24 cellular contexts compared by ENCODE assay signal in the genomic region with DNA sequence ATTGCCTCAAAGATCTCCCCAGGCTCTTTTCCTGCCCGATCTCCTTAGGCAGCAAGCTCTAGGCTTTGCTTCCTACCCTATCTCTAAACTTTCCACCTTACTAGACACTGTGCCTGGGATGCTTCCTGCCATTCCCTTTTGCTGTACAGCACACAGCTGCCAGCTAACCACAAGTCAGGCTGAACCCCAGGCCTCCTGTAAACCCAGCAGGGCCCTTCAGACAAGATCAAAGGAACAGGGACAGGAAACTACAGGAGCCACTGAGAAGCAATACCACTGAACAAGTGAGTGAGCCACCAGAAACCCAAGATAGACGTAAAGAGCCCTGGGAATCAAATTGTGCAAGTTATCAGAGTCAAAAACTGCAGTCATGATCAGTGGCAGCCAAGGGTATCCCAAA.
DNase-seq lines count a peak whose midpoint lies in the region; ATAC-seq and TF ChIP-seq lines count a peak whose summit lies in the region.
"Had no signal": no experiment of that assay in that cellular context is flagged by ENCODE, and none has a peak within 500 bp of the region (broad histone marks: within the 10 kb centered on the region; RNA-seq: fewer than 3 reads in every experiment).

No MANE protein-coding gene starts in this region.

- no peak overlapping the region for H2AFZ ChIP-seq in HCT116 (ENCODE audit: low read depth, low read length, poor library complexity, severe bottlenecking)
- H2AFZ ChIP-seq: GM23338 had no signal

- no peaks in the 10 kb centered on the region for H3K9me3 ChIP-seq in CD8-positive, alpha-beta memory T cell (ENCODE audit: low read length)
- H3K9me3 ChIP-seq in HCT116 (ENCODE audit: control insufficient read depth in 1 of 2, insufficient read depth in 1 of 2, low read depth in 1 of 2, low read length in 2 of 2) (no peaks in the 10 kb centered on the region), ovary (no peaks in the 10 kb centered on the region)
- H3K9me3 ChIP-seq: MG63, SK-N-SH had no signal

- BruUV-seq in HCT116 (replicated peaks; lab: Mats Ljungman, UMichigan): no TSS peak

- H3K27ac ChIP-seq in CD8-positive, alpha-beta memory T cell (ENCODE audit: low read depth, low read length): no peak overlapping the region
- H3K27ac ChIP-seq in HCT116 (ENCODE audit: low read depth, low read length) (no peak overlapping the region), ovary (no peak overlapping the region)

- H3K9me2 ChIP-seq in HCT116 (ENCODE audit: insufficient read depth): no peaks in the 10 kb centered on the region
- H3K9me2 ChIP-seq: SK-N-SH had no signal

- peak overlapping the region in 4 of 7 donors; percentile 7 to 70 (median 29) for H3K4me3 Mint-ChIP-seq in CD8-positive, alpha-beta memory T cell
- peak overlapping the region; percentile 5 for H3K4me3 Mint-ChIP-seq in T-helper 2 cell treated with Interferon-gamma antibody and Interleukin-4, amounts not matched to agents 5 μg/mL and 100 μg/mL, for 36 hours
- H3K4me3 Mint-ChIP-seq in nephron progenitor cell: no peak overlapping the region
- H3K4me3 Mint-ChIP-seq: CD14-positive monocyte, GM23338 had no signal

- no peak for TF ChIP-seq EP300 in ovary (IDR thresholded peaks at IDR 0.05)

- no peaks in the 10 kb centered on the region for H3K4me1 ChIP-seq in CD8-positive, alpha-beta memory T cell (ENCODE audit: insufficient read depth, low read length)
- no peaks in the 10 kb centered on the region for H3K4me1 ChIP-seq in HCT116 (ENCODE audit: control insufficient read depth in 1 of 2, insufficient read depth in 2 of 2, low read length in 2 of 2)
- no peaks in the 10 kb centered on the region for H3K4me1 ChIP-seq in ovary (ENCODE audit: insufficient read depth)

- CTCF ChIA-PET in CD8-positive, alpha-beta memory T cell (lab: Charles Lee): no interaction called here
- CTCF ChIA-PET in HCT116 (lab: Charles Lee): no interaction called here

- TF ChIP-seq RAD21 in HCT116 (IDR thresholded peaks at IDR 0.05; ENCODE audit: low read depth): no peak

- intact Hi-C loops in HCT116 (cut with micrococcal nuclease) (no loop called here), ovary (cut with DNase I) (no loop called here)

- WGBS in ovary, 3 donors: 77 to 82% (median 81%) methylated on average over 2 of the region's 2 CpGs

- no peak for ATAC-seq in HCT116
- no peak for ATAC-seq in HG02623 (IDR thresholded peaks at IDR 0.05; ENCODE audit: unreplicated experiment)
- ATAC-seq: GM12878, GM23338, PC-3 had no signal

- H3K36me3 ChIP-seq in CD8-positive, alpha-beta memory T cell (ENCODE audit: insufficient read depth, low read length): no peaks in the 10 kb centered on the region
- H3K36me3 ChIP-seq in HCT116 (ENCODE audit: control insufficient read depth in 1 of 2, insufficient read depth in 2 of 2, low read length in 2 of 2) (no peaks in the 10 kb centered on the region), ovary (no peaks in the 10 kb centered on the region)
- H3K36me3 ChIP-seq: MG63 had no signal

- H3K9ac ChIP-seq in HCT116 (ENCODE audit: low read length): no peak overlapping the region
- H3K9ac ChIP-seq: SK-N-SH had no signal

- H3K27me3 Mint-ChIP-seq in CD8-positive, alpha-beta memory T cell: peaks cover 4 to 31% of the 10 kb centered on the region in 2 donors
- H3K27me3 Mint-ChIP-seq in T-helper 2 cell treated with Interferon-gamma antibody and Interleukin-4, amounts not matched to agents 5 μg/mL and 100 μg/mL, for 36 hours (ENCODE audit: low read depth): peaks cover 26% of the 10 kb centered on the region
- peaks cover 3% of the 10 kb centered on the region for H3K27me3 Mint-ChIP-seq in nephron progenitor cell (ENCODE audit: low read depth, poor library complexity)

- H3K36me3 Mint-ChIP-seq in CD8-positive, alpha-beta memory T cell: no peaks in the 10 kb centered on the region
- H3K36me3 Mint-ChIP-seq in T-helper 2 cell treated with Interferon-gamma antibody and Interleukin-4, amounts not matched to agents 5 μg/mL and 100 μg/mL, for 36 hours (ENCODE audit: low read depth): no peaks in the 10 kb centered on the region
- no peaks in the 10 kb centered on the region for H3K36me3 Mint-ChIP-seq in nephron progenitor cell (ENCODE audit: low read depth)
- H3K36me3 Mint-ChIP-seq: CD14-positive monocyte had no signal

- H3K27ac Mint-ChIP-seq in CD8-positive, alpha-beta memory T cell: peak overlapping the region in 5 of 8 donors; percentile 3 to 77 (median 47)
- H3K27ac Mint-ChIP-seq in T-helper 2 cell treated with Interferon-gamma antibody and Interleukin-4, amounts not matched to agents 5 μg/mL and 100 μg/mL, for 36 hours: peak overlapping the region; percentile 6
- peak overlapping the region; percentile 8 for H3K27ac Mint-ChIP-seq in nephron progenitor cell
- H3K27ac Mint-ChIP-seq: CD14-positive monocyte, GM23338 had no signal

- peaks cover 25 to 47% (median 35%) of the 10 kb centered on the region in 3 donors for H3K4me1 Mint-ChIP-seq in CD8-positive, alpha-beta memory T cell
- H3K4me1 Mint-ChIP-seq in T-helper 2 cell treated with Interferon-gamma antibody and Interleukin-4, amounts not matched to agents 5 μg/mL and 100 μg/mL, for 36 hours (ENCODE audit: low read depth): peaks cover 22% of the 10 kb centered on the region
- peaks cover 4% of the 10 kb centered on the region for H3K4me1 Mint-ChIP-seq in nephron progenitor cell
- H3K4me1 Mint-ChIP-seq: CD14-positive monocyte, GM23338 had no signal

- TF ChIP-seq CTCF in HCT116 (IDR thresholded peaks at IDR 0.05 in 2 of 3, conservative IDR thresholded peaks at IDR 0.05 in 1 of 3; ENCODE audit: borderline replicate concordance in 1 of 3, insufficient read depth in 1 of 3, low read depth in 2 of 3, low read length in 2 of 3) (no peak), nephron progenitor cell (IDR thresholded peaks at IDR 0.05) (no peak), ovary (IDR thresholded peaks at IDR 0.05) (no peak)

- H3K79me2 ChIP-seq in HCT116 (ENCODE audit: insufficient read depth, low read length): no peaks in the 10 kb centered on the region

- RAD21 ChIA-PET in HCT116 (lab: Charles Lee; ENCODE audit: low non-redundant PET in 1 of 2, low total read pairs in 2 of 2, uncharacterized antibody in 2 of 2, unreplicated experiment in 2 of 2): no interaction called here

- no peak overlapping the region for H3K4me2 ChIP-seq in HCT116 (ENCODE audit: low read length)
- H3K4me2 ChIP-seq: GM23338, SK-N-SH had no signal

- no peaks in the 10 kb centered on the region for H3K9me3 Mint-ChIP-seq in CD8-positive, alpha-beta memory T cell
- H3K9me3 Mint-ChIP-seq in T-helper 2 cell treated with Interferon-gamma antibody and Interleukin-4, amounts not matched to agents 5 μg/mL and 100 μg/mL, for 36 hours: no peaks in the 10 kb centered on the region
- H3K9me3 Mint-ChIP-seq in nephron progenitor cell: no peaks in the 10 kb centered on the region
- H3K9me3 Mint-ChIP-seq: GM23338 had no signal

- DNase-seq in CD8-positive, alpha-beta memory T cell: no peak
- no peak for DNase-seq in HCT116 (ENCODE audit: low read depth, low spot score)
- no peak for DNase-seq in T-helper 2 cell treated with Interferon-gamma antibody and Interleukin-4, amounts not matched to agents 5 μg/mL and 100 μg/mL, for 36 hours (ENCODE audit: low spot score)
- DNase-seq in nephron progenitor cell: no peak
- no peak for DNase-seq in cerebellar nuclear complex (lab: John Stamatoyannopoulos, UW)
- DNase-seq in ovary: no peak
- DNase-seq: EL; GDM1; HCEC 1CT; KBM-7; MG63; NCI-H1105 treated with DMSO at 0.1 percent for 48 hours; NCI-H146; NCI-H2029; NCI-H446 treated with DMSO at 0.1 percent for 48 hours; NCI-H526; NCI-H82; NK-92 treated with Interleukin-12 subunit alpha and Interleukin-12 subunit beta, amount 100 ng/mL, for 24 hours; PC-3; SK-N-SH had no signal

- no peaks in the 10 kb centered on the region for H3K27me3 ChIP-seq in CD8-positive, alpha-beta memory T cell (ENCODE audit: insufficient read depth, low read length, poor library complexity, severe bottlenecking)
- no peaks in the 10 kb centered on the region for H3K27me3 ChIP-seq in HCT116 (ENCODE audit: insufficient read depth, low read length)
- H3K27me3 ChIP-seq in ovary: no peaks in the 10 kb centered on the region
- H3K27me3 ChIP-seq: MG63 had no signal

- no peak for TF ChIP-seq POLR2A in HCT116 (IDR thresholded peaks at IDR 0.05; ENCODE audit: borderline replicate concordance, extremely low read depth, insufficient read depth, insufficient read length)
- no peak for TF ChIP-seq POLR2A in ovary (IDR thresholded peaks at IDR 0.05)

- H3K4me3 ChIP-seq in CD8-positive, alpha-beta memory T cell (ENCODE audit: low read length): no peak overlapping the region
- H3K4me3 ChIP-seq in HCT116 (replicated peaks in 1 of 2; ENCODE audit: low read depth in 1 of 2, low read length in 2 of 2) (no peak overlapping the region), ovary (no peak overlapping the region)
- H3K4me3 ChIP-seq: GM12878, GM23338, MG63 had no signal

- POLR2A ChIA-PET in CD8-positive, alpha-beta memory T cell (lab: Charles Lee): no interaction called here
- POLR2A ChIA-PET in HCT116 (lab: Charles Lee): no interaction called here

- H4K20me1 ChIP-seq in HCT116 (ENCODE audit: insufficient read depth): no peaks in the 10 kb centered on the region

TF ChIP-seq in HCT116, 20 proteins besides CTCF, POLR2A, EP300 and RAD21:
- no peak for TF ChIP-seq FOSL1 (IDR thresholded peaks at IDR 0.05; ENCODE audit: low read depth)
- peak; percentile 65 for TF ChIP-seq TCF7L2 (IDR thresholded peaks at IDR 0.05; ENCODE audit: borderline replicate concordance, extremely low read depth, insufficient read depth, insufficient read length)
